1 cellular context compared by ENCODE assay signal in the genomic region with DNA sequence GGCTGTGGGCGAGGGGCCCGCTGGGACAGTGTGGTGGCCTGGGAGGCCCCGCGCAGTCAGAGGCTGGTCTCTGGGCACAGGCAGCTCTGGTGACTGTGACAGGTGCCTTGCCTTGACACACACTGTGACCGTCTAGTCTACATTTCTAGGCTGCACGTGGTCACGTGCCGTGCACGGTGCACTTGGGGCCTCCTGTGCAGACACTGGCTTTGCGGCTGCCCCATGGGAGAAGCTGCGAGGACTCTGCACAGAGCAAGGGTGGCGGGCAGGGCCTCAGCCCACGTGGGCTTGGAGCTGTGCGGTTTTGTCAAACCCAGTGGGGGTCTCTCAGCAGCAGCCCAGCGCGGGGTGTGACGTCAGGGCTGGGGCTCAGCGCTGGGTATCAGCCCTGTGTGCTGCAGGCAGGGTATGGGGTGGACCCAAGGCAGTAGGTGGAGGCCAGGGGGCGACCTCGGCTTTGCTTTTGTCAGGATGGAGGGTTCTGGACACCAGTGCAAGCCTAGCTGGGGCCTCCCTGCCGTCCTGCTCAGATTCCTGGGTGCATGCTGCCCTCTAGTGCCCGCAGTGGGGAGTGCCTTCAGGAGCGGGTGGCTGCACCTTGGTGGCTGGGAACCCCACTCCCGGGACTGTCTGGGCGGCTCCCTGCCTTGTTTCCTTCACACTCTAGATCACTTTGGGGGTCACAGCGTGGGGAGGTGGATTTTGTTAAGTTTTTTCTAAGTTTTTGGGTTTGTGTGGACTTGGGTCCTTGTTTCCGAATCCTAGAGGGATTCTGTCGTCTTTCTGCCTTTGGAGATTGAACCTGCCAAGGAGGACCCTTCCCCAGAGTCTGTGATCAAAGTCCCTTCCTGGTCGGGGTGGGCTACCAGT.
A peak's percentile ranks its signal among the peaks of the same experiment; 100 is the strongest.
TF ChIP-seq lines count a peak whose summit lies in the region.

No MANE protein-coding gene starts in this region.

TF ChIP-seq in HepG2, 621 proteins besides CTCF, POLR2A, EP300 and RAD21 (continued from another document and continues in another):
- TF ChIP-seq, protein P1, sequence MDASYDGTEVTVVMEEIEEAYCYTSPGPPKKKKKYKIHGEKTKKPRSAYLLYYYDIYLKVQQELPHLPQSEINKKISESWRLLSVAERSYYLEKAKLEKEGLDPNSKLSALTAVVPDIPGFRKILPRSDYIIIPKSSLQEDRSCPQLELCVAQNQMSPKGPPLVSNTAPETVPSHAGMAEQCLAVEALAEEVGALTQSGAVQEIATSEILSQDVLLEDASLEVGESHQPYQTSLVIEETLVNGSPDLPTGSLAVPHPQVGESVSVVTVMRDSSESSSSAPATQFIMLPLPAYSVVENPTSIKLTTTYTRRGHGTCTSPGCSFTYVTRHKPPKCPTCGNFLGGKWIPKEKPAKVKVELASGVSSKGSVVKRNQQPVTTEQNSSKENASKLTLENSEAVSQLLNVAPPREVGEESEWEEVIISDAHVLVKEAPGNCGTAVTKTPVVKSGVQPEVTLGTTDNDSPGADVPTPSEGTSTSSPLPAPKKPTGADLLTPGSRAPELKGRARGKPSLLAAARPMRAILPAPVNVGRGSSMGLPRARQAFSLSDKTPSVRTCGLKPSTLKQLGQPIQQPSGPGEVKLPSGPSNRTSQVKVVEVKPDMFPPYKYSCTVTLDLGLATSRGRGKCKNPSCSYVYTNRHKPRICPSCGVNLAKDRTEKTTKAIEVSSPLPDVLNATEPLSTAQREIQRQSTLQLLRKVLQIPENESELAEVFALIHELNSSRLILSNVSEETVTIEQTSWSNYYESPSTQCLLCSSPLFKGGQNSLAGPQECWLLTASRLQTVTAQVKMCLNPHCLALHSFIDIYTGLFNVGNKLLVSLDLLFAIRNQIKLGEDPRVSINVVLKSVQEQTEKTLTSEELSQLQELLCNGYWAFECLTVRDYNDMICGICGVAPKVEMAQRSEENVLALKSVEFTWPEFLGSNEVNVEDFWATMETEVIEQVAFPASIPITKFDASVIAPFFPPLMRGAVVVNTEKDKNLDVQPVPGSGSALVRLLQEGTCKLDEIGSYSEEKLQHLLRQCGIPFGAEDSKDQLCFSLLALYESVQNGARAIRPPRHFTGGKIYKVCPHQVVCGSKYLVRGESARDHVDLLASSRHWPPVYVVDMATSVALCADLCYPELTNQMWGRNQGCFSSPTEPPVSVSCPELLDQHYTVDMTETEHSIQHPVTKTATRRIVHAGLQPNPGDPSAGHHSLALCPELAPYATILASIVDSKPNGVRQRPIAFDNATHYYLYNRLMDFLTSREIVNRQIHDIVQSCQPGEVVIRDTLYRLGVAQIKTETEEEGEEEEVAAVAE (CRISPR knock-in tag; IDR thresholded peaks at IDR 0.05; ENCODE audit: borderline replicate concordance) = no peak; the same call in 1 of the 2 replicates
- peak; percentile 67; the same call in 1 of the 2 replicates for TF ChIP-seq KDM2A (CRISPR knock-in tag; IDR thresholded peaks at IDR 0.05; ENCODE audit: borderline replicate concordance, low read depth)
- TF ChIP-seq HDAC2 (CRISPR knock-in tag; IDR thresholded peaks at IDR 0.05) = no peak
- TF ChIP-seq CREB3 (CRISPR knock-in tag; IDR thresholded peaks at IDR 0.05) = no peak
- 0 out of 2 replicates have a peak, but pooled peaks have one; percentile 32 for TF ChIP-seq MXD3 (CRISPR knock-in tag; IDR thresholded peaks at IDR 0.05)
- no peak for TF ChIP-seq SP2 (CRISPR knock-in tag; IDR thresholded peaks at IDR 0.05)
- no peak for TF ChIP-seq SOX6 (IDR thresholded peaks at IDR 0.05)
- TF ChIP-seq SOX6 (CRISPR knock-in tag; IDR thresholded peaks at IDR 0.05) = peak; percentile 23; the same call in 1 of the 2 replicates
- TF ChIP-seq YY1 (IDR thresholded peaks at IDR 0.05; ENCODE audit: insufficient read depth, insufficient replicate concordance, low read depth, low read length) = peak; percentile 24
- TF ChIP-seq ZNF318 (CRISPR knock-in tag; IDR thresholded peaks at IDR 0.05) = 0 out of 2 replicates have a peak, but pooled peaks have one; percentile 61
- TF ChIP-seq, protein P2, sequence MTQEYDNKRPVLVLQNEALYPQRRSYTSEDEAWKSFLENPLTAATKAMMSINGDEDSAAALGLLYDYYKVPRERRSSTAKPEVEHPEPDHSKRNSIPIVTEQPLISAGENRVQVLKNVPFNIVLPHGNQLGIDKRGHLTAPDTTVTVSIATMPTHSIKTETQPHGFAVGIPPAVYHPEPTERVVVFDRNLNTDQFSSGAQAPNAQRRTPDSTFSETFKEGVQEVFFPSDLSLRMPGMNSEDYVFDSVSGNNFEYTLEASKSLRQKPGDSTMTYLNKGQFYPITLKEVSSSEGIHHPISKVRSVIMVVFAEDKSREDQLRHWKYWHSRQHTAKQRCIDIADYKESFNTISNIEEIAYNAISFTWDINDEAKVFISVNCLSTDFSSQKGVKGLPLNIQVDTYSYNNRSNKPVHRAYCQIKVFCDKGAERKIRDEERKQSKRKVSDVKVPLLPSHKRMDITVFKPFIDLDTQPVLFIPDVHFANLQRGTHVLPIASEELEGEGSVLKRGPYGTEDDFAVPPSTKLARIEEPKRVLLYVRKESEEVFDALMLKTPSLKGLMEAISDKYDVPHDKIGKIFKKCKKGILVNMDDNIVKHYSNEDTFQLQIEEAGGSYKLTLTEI (CRISPR knock-in tag; conservative IDR thresholded peaks at IDR 0.05) = no peak
- TF ChIP-seq HOXA9 (CRISPR knock-in tag; IDR thresholded peaks at IDR 0.05; ENCODE audit: borderline replicate concordance) = no peak
- TF ChIP-seq DNMT1 (CRISPR knock-in tag; IDR thresholded peaks at IDR 0.05) = 0 out of 2 replicates have a peak, but pooled peaks have one; percentile 64
- TF ChIP-seq NRL (CRISPR knock-in tag; IDR thresholded peaks at IDR 0.05; ENCODE audit: borderline replicate concordance) = peak; percentile 53; the same call in 1 of the 2 replicates
- no peak for TF ChIP-seq ZNF546 (CRISPR knock-in tag; conservative IDR thresholded peaks at IDR 0.05)
- no peak for TF ChIP-seq RFX1 (IDR thresholded peaks at IDR 0.05)
- TF ChIP-seq ZNF891 (CRISPR knock-in tag; IDR thresholded peaks at IDR 0.05) = 0 out of 2 replicates have a peak, but pooled peaks have one; percentile 25
- TF ChIP-seq MXD4 (CRISPR knock-in tag; IDR thresholded peaks at IDR 0.05) = peak; percentile 81
- no peak for TF ChIP-seq ARHGAP35 (CRISPR knock-in tag; IDR thresholded peaks at IDR 0.05; ENCODE audit: borderline replicate concordance)
- no peak for TF ChIP-seq HNRNPH1 (optimal IDR thresholded peaks at IDR 0.05; ENCODE audit: low read depth, low read length)
- TF ChIP-seq ZFYVE20 (CRISPR knock-in tag; IDR thresholded peaks at IDR 0.05; ENCODE audit: borderline replicate concordance, low read depth) = no peak
- no peak for TF ChIP-seq ZNF570 (CRISPR knock-in tag; IDR thresholded peaks at IDR 0.05; ENCODE audit: borderline replicate concordance)
- TF ChIP-seq ARNTL (CRISPR knock-in tag; IDR thresholded peaks at IDR 0.05) = 0 out of 2 replicates have a peak, but pooled peaks have one; percentile 37
- TF ChIP-seq ZMYM4 (CRISPR knock-in tag; IDR thresholded peaks at IDR 0.05) = 0 out of 2 replicates have a peak, but pooled peaks have one; percentile 29
- no peak for TF ChIP-seq ZNF883 (CRISPR knock-in tag; IDR thresholded peaks at IDR 0.05; ENCODE audit: not compliant biosample characterization)
- TF ChIP-seq SALL1 (CRISPR knock-in tag; IDR thresholded peaks at IDR 0.05) = peak; percentile 15; the same call in 1 of the 2 replicates
- peak; percentile 54; the same call in 1 of the 2 replicates for TF ChIP-seq KDM5B (CRISPR knock-in tag; IDR thresholded peaks at IDR 0.05; ENCODE audit: borderline replicate concordance)
- TF ChIP-seq SMC3 (IDR thresholded peaks at IDR 0.05; ENCODE audit: low read length) = peak; percentile 51
- TF ChIP-seq NONO (IDR thresholded peaks at IDR 0.05) = no peak
- peak; percentile 77 for TF ChIP-seq NONO (CRISPR knock-in tag; conservative IDR thresholded peaks at IDR 0.05)
- TF ChIP-seq ZFP91 (CRISPR knock-in tag; IDR thresholded peaks at IDR 0.05; ENCODE audit: borderline replicate concordance) = 0 out of 2 replicates have a peak, but pooled peaks have one; percentile 4
- TF ChIP-seq HNRNPL (IDR thresholded peaks at IDR 0.05; ENCODE audit: low read depth, low read length) = no peak
- TF ChIP-seq ZBTB21 (CRISPR knock-in tag; IDR thresholded peaks at IDR 0.05) = no peak
- TF ChIP-seq SAP130 (CRISPR knock-in tag; IDR thresholded peaks at IDR 0.05; ENCODE audit: low read depth) = peak; percentile 32
- TF ChIP-seq RARA (CRISPR knock-in tag; IDR thresholded peaks at IDR 0.05) = no peak
- TF ChIP-seq TCF7 (IDR thresholded peaks at IDR 0.05; ENCODE audit: low read depth) = no peak
- TF ChIP-seq ZNF782 (CRISPR knock-in tag; IDR thresholded peaks at IDR 0.05; ENCODE audit: borderline replicate concordance) = 0 out of 2 replicates have a peak, but pooled peaks have one; percentile 44
